Comparison of ENCODE assay signal across 10 cellular contexts in genomic region chr6:37514377-37514776, GRCh38. TPM values are rescaled to one million over a fixed set of nuclear protein-coding genes. Genes with fewer than 3 reads are reported as not detected.
DNase-seq lines count a peak whose midpoint lies in the region; ATAC-seq and TF ChIP-seq lines count a peak whose summit lies in the region.
"Had no signal": no experiment of that assay in that cellular context is flagged by ENCODE, and none has a peak within 500 bp of the region (broad histone marks: within the 10 kb centered on the region; RNA-seq: fewer than 3 reads in every experiment).

No MANE protein-coding gene starts in this region.

- H3K4me3 Mint-ChIP-seq in brain: peak overlapping the region in 3 of 5 experiments; percentile 33 to 42 (median 37)

- peaks cover 34% of the 10 kb centered on the region for H3K4me1 ChIP-seq in SJSA1 (replicated peaks)

- H3K4me1 Mint-ChIP-seq in brain: peaks cover 78% of the 10 kb centered on the region

- H3K27me3 Mint-ChIP-seq in brain: peaks cover 22% of the 10 kb centered on the region

- H3K36me3 Mint-ChIP-seq in brain: no peaks in the 10 kb centered on the region

- no peaks in the 10 kb centered on the region for H3K27me3 ChIP-seq in SJSA1 (replicated peaks)

- no peak for ATAC-seq in HG03280 (IDR thresholded peaks at IDR 0.05; ENCODE audit: unreplicated experiment)
- ATAC-seq: left ventricle myocardium superior had no signal

- no peak for TF ChIP-seq CTCF in brain (conservative IDR thresholded peaks at IDR 0.05)

- H3K27ac Mint-ChIP-seq in brain: peak overlapping the region; percentile 55 to 99 (median 85)

- H3K27ac ChIP-seq in SJSA1: no peak overlapping the region

- H3K4me3 ChIP-seq in SJSA1: no peak overlapping the region

- H3K36me3 ChIP-seq in SJSA1: no peaks in the 10 kb centered on the region

- no peaks in the 10 kb centered on the region for H3K9me3 ChIP-seq in SJSA1 (replicated peaks)

- DNase-seq in HPDE6-E6E7 (ENCODE audit: extremely low spot score): peak; percentile 70
- DNase-seq in SJSA1 (ENCODE audit: low read depth in 1 of 2, low spot score in 2 of 2): peak; percentile 71 to 78
- peak; percentile 58 for DNase-seq in stimulated activated CD4-positive, alpha-beta T cell treated with anti-CD3 and anti-CD28 coated beads, Interleukin-4, amount 100 ng/mL, for 1 hour
- DNase-seq in SIG-M5 treated with dmso at 0.1 percent for 504 hours (lab: John Stamatoyannopoulos, UW; ENCODE audit: unreplicated experiment): no peak
- DNase-seq in effector CD8-positive, alpha-beta T cell (lab: John Stamatoyannopoulos, UW): no peak
- DNase-seq: left ventricle myocardium superior, NCI-H1105, T-helper 9 cell had no signal

- H3K9me3 Mint-ChIP-seq in brain: peaks cover 0 to 11% (median 1%) of the 10 kb centered on the region in 5 experiments

RNA-seq across cellular contexts. Expression of gene CCDC167, which starts 14.7 kb away (rescaled TPM):
- total RNA-seq in SJSA1 (2014; rRNA removed; shearing (Covaris generic)): 107 and 146 TPM in 2 replicates
- 233 TPM for polyA plus RNA-seq in brain (ENCODE audit: insufficient read depth, low read depth, low replicate concordance)

Comparison
In these comparisons a context has a peak if more than half of its experiments do, and no peak if none do; other contexts are left out.
1. DNase-seq: peak in HPDE6-E6E7 (single experiment), SJSA1 (2 of 2) and stimulated activated CD4-positive, alpha-beta T cell treated with anti-CD3 and anti-CD28 coated beads, Interleukin-4, amount 100 ng/mL, for 1 hour (single experiment); none in SIG-M5 treated with dmso at 0.1 percent for 504 hours (single experiment) and effector CD8-positive, alpha-beta T cell (single experiment).